Comparison of ENCODE assay signal across 8 cellular contexts in the genomic region with DNA sequence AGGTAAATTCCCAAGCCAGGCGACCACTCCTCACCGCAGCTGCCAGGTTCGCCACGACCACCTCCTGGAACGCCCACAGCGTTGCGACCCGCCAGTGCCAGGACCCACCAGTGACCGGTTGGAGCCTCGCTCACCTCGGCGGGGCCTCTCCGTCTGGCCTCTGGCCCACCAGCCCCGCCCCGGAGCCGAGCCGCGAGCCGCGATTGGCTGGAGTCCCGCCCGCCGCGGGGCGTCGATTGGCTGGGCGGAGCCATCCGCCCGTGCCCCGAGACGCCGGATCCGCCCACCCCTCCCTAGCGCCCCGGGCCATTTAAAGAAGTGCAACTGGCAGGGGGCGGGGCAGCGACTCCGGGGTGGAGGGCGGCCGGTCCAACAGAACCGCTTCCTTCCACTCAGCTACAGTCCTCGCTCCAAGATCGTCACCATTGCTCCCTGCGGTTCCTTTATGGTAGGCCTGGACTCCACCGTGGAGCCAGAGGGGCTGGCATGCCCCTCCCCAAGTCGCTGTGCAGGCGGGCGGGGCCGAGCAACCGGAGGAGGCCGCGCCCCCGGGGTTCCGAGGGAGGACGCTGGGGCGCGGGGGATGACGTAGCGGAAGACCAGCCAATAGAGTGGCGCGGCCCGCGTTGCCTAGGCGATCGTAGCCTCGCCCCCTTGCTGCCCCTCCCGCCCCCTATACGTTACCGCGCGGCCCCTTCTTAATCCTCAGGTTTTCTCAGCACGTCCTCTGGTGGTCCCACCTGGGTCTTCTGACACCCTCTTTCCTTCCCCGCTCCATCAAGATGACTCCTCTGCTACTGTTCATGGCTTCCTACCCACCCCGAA. TPM values are rescaled to one million over a fixed set of nuclear protein-coding genes. Genes with fewer than 3 reads are reported as not detected.
DNase-seq lines count a peak whose midpoint lies in the region; ATAC-seq, FAIRE-seq and TF ChIP-seq lines count a peak whose summit lies in the region.

A gene with protein sequence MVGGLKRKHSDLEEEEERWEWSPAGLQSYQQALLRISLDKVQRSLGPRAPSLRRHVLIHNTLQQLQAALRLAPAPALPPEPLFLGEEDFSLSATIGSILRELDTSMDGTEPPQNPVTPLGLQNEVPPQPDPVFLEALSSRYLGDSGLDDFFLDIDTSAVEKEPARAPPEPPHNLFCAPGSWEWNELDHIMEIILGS (minus strand): TSS at position 155 of the 825 bp plus-strand sequence. CDS start 2,255 bp downstream, outside the sequence.

- peaks cover 51% of the 10 kb centered on the region for H3K36me3 ChIP-seq in left ventricle myocardium inferior

- H3K4me3 ChIP-seq in left ventricle myocardium inferior: peak within 1 kb of the TSS; percentile 99

- peak; percentile 72 for ATAC-seq in HG02884 (IDR thresholded peaks at IDR 0.05; ENCODE audit: unreplicated experiment)

- H3K9me3 ChIP-seq in left ventricle myocardium inferior (replicated peaks): no peaks in the 10 kb centered on the region

- intact Hi-C loops in T-helper 1 cell treated with Interleukin-12 subunit alpha and Interleukin-12 subunit beta and Interleukin-4 antibody, amounts not matched to agents 30 ng/mL and 1 ng/mL, for 36 hours (cut with micrococcal nuclease): loop anchor here (1.0 to 10.0 kb wide), 14 partner anchors 96 to 1090 kb away; partner anchors contain the start of genes AKT2, C19orf47, COQ8B and DYRK1B
- intact Hi-C loops in left ventricle myocardium inferior (cut with micrococcal nuclease): no loop called here

- FAIRE-seq in urothelium cell line (lab: Jason Lieb, UNC): peak; percentile 79

- peak within 1 kb of the TSS; percentile 99 for H3K27ac ChIP-seq in left ventricle myocardium inferior (replicated peaks)

- in situ Hi-C loops in GM13977 (cut with MboI; ENCODE audit: low pct_unique_long_range_greater_than_20kb, low sequenced_read_pairs, unreplicated experiment): no loop called here

- TF ChIP-seq CTCF in GM13977 (IDR thresholded peaks at IDR 0.05; ENCODE audit: extremely low read depth, insufficient read depth, missing control alignments): peak; percentile 44
- no peak for TF ChIP-seq CTCF in left ventricle myocardium inferior (IDR thresholded peaks at IDR 0.05; ENCODE audit: borderline replicate concordance)

- peaks cover 47% of the 10 kb centered on the region for H3K4me1 ChIP-seq in left ventricle myocardium inferior

- no peaks in the 10 kb centered on the region for H3K27me3 ChIP-seq in left ventricle myocardium inferior (ENCODE audit: low read depth)

- DNase-seq in GM13977 (ENCODE audit: low spot score) (peak; percentile 98), NCI-H1694 (lab: John Stamatoyannopoulos, UW) (peak; percentile 94), amniotic stem cell (lab: John Stamatoyannopoulos, UW) (peak; percentile 91), left ventricle myocardium inferior (peak; percentile 98), pulmonary artery endothelial cell (ENCODE audit: low read depth, low spot score) (peak; percentile 82), urothelium cell line (ENCODE audit: low spot score) (peak; percentile 97)

RNA-seq across cellular contexts. Expression of the gene that starts here (rescaled TPM):
- 11.3 and 17.0 TPM in 2 replicates for total RNA-seq in T-helper 1 cell treated with Interleukin-12 subunit alpha and Interleukin-12 subunit beta and Interleukin-4 antibody, amounts not matched to agents 30 ng/mL and 1 ng/mL, for 36 hours
- total RNA-seq in left ventricle myocardium inferior (16.2 TPM), pulmonary artery endothelial cell (17.1 and 21.0 TPM in 2 replicates)

Comparison
In these comparisons a context has a peak if more than half of its experiments do, and no peak if none do; other contexts are left out.
1. Peak in every context shown above with its lines: DNase-seq, ATAC-seq, H3K4me3 ChIP-seq and H3K27ac ChIP-seq.